ENCODE assay signal across 9 cellular contexts in the genomic region with DNA sequence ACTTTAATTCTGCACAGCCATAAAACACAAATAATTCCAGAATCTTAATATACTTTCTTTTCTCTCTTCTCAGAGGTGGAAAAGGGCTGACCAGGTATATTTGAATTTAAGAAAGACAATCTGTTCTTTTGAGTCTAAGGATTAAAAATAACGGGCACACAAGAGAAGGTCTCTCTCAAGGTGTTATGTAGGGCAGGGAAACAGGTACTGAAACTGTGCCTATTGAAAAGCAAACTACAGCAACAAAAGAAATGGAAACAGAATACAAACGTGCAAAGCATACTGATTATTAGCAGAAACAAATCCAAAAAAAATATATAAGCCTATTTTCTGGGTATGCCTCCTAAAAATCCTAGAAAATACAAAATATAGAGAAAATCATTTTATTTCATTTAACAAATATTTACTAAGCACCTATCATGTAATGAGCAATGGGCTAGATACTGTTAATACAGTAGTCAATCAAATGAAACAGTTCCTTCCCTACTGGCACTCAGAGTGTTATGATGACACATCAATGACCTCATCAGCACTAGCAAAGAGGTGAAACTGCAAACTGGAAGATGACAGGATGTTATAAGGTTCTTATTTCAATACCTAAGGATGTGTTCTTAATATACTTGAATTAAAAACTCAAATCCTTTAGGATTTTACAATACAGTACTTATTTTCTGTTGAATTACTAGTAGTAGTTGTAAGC.
DNase-seq lines count a peak whose midpoint lies in the region; ATAC-seq and TF ChIP-seq lines count a peak whose summit lies in the region.
"Had no signal": no experiment of that assay in that cellular context is flagged by ENCODE, and none has a peak within 500 bp of the region (broad histone marks: within the 10 kb centered on the region; RNA-seq: fewer than 3 reads in every experiment).

No MANE protein-coding gene starts in this region.

- ATAC-seq in Panc1 = no peak
- no peak for ATAC-seq in GM19455 (IDR thresholded peaks at IDR 0.05; ENCODE audit: unreplicated experiment)
- ATAC-seq in WTC11 = no peak

- H3K36me3 Mint-ChIP-seq in WTC11 = no peaks in the 10 kb centered on the region

- H3K27ac ChIP-seq in GM23248 (no peak overlapping the region), Panc1 (ENCODE audit: low read length) (no peak overlapping the region), esophagus muscularis mucosa (replicated peaks in 1 of 4) (no peak overlapping the region)
- H3K27ac ChIP-seq: SJSA1 had no signal

- H3K9me2 ChIP-seq in GM23248 (ENCODE audit: insufficient read depth) = no peaks in the 10 kb centered on the region

- intact Hi-C loops in Panc1 (cut with micrococcal nuclease; ENCODE audit: unreplicated experiment) = no loop called here
- intact Hi-C loops in esophagus muscularis mucosa (cut with DNase I) = no loop called here

- H3K9ac ChIP-seq in GM23248 = no peak overlapping the region

- H3K36me3 ChIP-seq in GM23248 (ENCODE audit: low read depth) (no peaks in the 10 kb centered on the region), Panc1 (ENCODE audit: control insufficient read depth, insufficient read depth, low read length) (no peaks in the 10 kb centered on the region), esophagus muscularis mucosa (no peaks in the 10 kb centered on the region)
- H3K36me3 ChIP-seq: SJSA1 had no signal

- TF ChIP-seq CTCF in Panc1 (IDR thresholded peaks at IDR 0.05) (no peak), esophagus muscularis mucosa (IDR thresholded peaks at IDR 0.05) (no peak), WTC11 (IDR thresholded peaks at IDR 0.05) (no peak)

- POLR2A ChIA-PET in Panc1 (lab: Charles Lee) = no interaction called here
- POLR2A ChIA-PET in WTC11 (lab: Charles Lee) = no interaction called here

- H4K20me1 ChIP-seq in GM23248 (ENCODE audit: insufficient read depth) = no peaks in the 10 kb centered on the region

- H3K4me3 ChIP-seq in GM23248 (no peak overlapping the region), Panc1 (ENCODE audit: low read depth in 2 of 2, low read length in 2 of 2) (no peak overlapping the region), esophagus muscularis mucosa (no peak overlapping the region)
- H3K4me3 ChIP-seq: SJSA1 had no signal

- H3K27ac Mint-ChIP-seq in WTC11 = no peak overlapping the region

- DNase-seq in DMS53 treated with DMSO at 0.1 percent for 48 hours (lab: John Stamatoyannopoulos, UW; ENCODE audit: unreplicated experiment) (peak; percentile 25), GM23248 (peak; percentile 69), Panc1 (ENCODE audit: low read depth, low spot score) (peak; percentile 41), fibroblast of the conjunctiva (ENCODE audit: low read depth) (peak; percentile 22), esophagus muscularis mucosa (ENCODE audit: extremely low spot score) (no peak), WTC11 (ENCODE audit: low spot score) (no peak), D341Med (ENCODE audit: low spot score) (no peak)

- WGBS in GM23248 (ENCODE audit: low coverage in 1 of 2, low lambda C conversion rate in 2 of 2, missing lambda C conversion rate in 2 of 2), 2 experiments = 78 to 83% methylated on average over 2 of the region's 2 CpGs
- 86% methylated on average over 2 of the region's 2 CpGs for WGBS in esophagus muscularis mucosa

- in situ Hi-C loops in GM23248 (cut with MboI) = no loop called here
- in situ Hi-C loops in Panc1 (cut with HindIII; ENCODE audit: low pct_unique_long_range_greater_than_20kb, low sequenced_read_pairs) = no loop called here

- no peaks in the 10 kb centered on the region for H3K9me3 Mint-ChIP-seq in WTC11

- no peak overlapping the region for H3K4me2 ChIP-seq in GM23248 (ENCODE audit: unreplicated experiment)

- H3K9me3 ChIP-seq in GM23248 (ENCODE audit: low read depth) (no peaks in the 10 kb centered on the region), Panc1 (ENCODE audit: control insufficient read depth, insufficient read depth, low read depth, low read length) (no peaks in the 10 kb centered on the region), esophagus muscularis mucosa (no peaks in the 10 kb centered on the region)
- H3K9me3 ChIP-seq: SJSA1 had no signal

- H3K27me3 ChIP-seq in GM23248 (replicated peaks; ENCODE audit: insufficient read depth) = no peaks in the 10 kb centered on the region
- no peaks in the 10 kb centered on the region for H3K27me3 ChIP-seq in Panc1 (ENCODE audit: control insufficient read depth, insufficient read depth, low read length)
- H3K27me3 ChIP-seq in esophagus muscularis mucosa = no peaks in the 10 kb centered on the region
- H3K27me3 ChIP-seq: SJSA1 had no signal

- H3K4me1 Mint-ChIP-seq in WTC11 = peaks cover 18% of the 10 kb centered on the region

- H3K4me3 Mint-ChIP-seq in WTC11 = no peak overlapping the region

- no peaks in the 10 kb centered on the region for H3K79me2 ChIP-seq in GM23248 (ENCODE audit: insufficient read depth)

- no peak for TF ChIP-seq POLR2A in esophagus muscularis mucosa (IDR thresholded peaks at IDR 0.05; ENCODE audit: low read depth)

- peaks cover 6% of the 10 kb centered on the region for H3K4me1 ChIP-seq in GM23248 (ENCODE audit: insufficient read depth)
- H3K4me1 ChIP-seq in Panc1 (ENCODE audit: control insufficient read depth, insufficient read depth, low read length) = no peaks in the 10 kb centered on the region
- H3K4me1 ChIP-seq in esophagus muscularis mucosa = peaks cover 0 to 7% (median 2%) of the 10 kb centered on the region in 4 donors
- H3K4me1 ChIP-seq: SJSA1 had no signal

- peaks cover 7% of the 10 kb centered on the region; the same call in 1 of the 2 replicates for H3F3A ChIP-seq in GM23248 (ENCODE audit: insufficient read depth)

- no peaks in the 10 kb centered on the region for H3K27me3 Mint-ChIP-seq in WTC11 (ENCODE audit: low read depth)

- BruUV-seq in Panc1 (replicated peaks; lab: Mats Ljungman, UMichigan) = no TSS peak

- CTCF ChIA-PET in Panc1 (lab: Charles Lee) (no interaction called here), WTC11 (lab: Charles Lee) (no interaction called here)

- no peak for TF ChIP-seq EP300 in esophagus muscularis mucosa (IDR thresholded peaks at IDR 0.05)

- no peak overlapping the region for H2AFZ ChIP-seq in GM23248

TF ChIP-seq in WTC11, 78 proteins besides CTCF, POLR2A, EP300 and RAD21:
- TF ChIP-seq, protein P1, sequence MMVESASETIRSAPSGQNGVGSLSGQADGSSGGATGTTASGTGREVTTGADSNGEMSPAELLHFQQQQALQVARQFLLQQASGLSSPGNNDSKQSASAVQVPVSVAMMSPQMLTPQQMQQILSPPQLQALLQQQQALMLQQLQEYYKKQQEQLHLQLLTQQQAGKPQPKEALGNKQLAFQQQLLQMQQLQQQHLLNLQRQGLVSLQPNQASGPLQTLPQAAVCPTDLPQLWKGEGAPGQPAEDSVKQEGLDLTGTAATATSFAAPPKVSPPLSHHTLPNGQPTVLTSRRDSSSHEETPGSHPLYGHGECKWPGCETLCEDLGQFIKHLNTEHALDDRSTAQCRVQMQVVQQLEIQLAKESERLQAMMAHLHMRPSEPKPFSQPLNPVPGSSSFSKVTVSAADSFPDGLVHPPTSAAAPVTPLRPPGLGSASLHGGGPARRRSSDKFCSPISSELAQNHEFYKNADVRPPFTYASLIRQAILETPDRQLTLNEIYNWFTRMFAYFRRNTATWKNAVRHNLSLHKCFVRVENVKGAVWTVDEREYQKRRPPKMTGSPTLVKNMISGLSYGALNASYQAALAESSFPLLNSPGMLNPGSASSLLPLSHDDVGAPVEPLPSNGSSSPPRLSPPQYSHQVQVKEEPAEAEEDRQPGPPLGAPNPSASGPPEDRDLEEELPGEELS (CRISPR knock-in tag; IDR thresholded peaks at IDR 0.05) = no peak
- no peak for TF ChIP-seq E2F5 (CRISPR knock-in tag; IDR thresholded peaks at IDR 0.05)
- TF ChIP-seq, protein P2, sequence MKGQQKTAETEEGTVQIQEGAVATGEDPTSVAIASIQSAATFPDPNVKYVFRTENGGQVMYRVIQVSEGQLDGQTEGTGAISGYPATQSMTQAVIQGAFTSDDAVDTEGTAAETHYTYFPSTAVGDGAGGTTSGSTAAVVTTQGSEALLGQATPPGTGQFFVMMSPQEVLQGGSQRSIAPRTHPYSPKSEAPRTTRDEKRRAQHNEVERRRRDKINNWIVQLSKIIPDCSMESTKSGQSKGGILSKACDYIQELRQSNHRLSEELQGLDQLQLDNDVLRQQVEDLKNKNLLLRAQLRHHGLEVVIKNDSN (CRISPR knock-in tag; IDR thresholded peaks at IDR 0.05) = no peak
- TF ChIP-seq, protein P3, sequence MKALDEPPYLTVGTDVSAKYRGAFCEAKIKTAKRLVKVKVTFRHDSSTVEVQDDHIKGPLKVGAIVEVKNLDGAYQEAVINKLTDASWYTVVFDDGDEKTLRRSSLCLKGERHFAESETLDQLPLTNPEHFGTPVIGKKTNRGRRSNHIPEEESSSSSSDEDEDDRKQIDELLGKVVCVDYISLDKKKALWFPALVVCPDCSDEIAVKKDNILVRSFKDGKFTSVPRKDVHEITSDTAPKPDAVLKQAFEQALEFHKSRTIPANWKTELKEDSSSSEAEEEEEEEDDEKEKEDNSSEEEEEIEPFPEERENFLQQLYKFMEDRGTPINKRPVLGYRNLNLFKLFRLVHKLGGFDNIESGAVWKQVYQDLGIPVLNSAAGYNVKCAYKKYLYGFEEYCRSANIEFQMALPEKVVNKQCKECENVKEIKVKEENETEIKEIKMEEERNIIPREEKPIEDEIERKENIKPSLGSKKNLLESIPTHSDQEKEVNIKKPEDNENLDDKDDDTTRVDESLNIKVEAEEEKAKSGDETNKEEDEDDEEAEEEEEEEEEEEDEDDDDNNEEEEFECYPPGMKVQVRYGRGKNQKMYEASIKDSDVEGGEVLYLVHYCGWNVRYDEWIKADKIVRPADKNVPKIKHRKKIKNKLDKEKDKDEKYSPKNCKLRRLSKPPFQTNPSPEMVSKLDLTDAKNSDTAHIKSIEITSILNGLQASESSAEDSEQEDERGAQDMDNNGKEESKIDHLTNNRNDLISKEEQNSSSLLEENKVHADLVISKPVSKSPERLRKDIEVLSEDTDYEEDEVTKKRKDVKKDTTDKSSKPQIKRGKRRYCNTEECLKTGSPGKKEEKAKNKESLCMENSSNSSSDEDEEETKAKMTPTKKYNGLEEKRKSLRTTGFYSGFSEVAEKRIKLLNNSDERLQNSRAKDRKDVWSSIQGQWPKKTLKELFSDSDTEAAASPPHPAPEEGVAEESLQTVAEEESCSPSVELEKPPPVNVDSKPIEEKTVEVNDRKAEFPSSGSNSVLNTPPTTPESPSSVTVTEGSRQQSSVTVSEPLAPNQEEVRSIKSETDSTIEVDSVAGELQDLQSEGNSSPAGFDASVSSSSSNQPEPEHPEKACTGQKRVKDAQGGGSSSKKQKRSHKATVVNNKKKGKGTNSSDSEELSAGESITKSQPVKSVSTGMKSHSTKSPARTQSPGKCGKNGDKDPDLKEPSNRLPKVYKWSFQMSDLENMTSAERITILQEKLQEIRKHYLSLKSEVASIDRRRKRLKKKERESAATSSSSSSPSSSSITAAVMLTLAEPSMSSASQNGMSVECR (CRISPR knock-in tag; IDR thresholded peaks at IDR 0.05; ENCODE audit: borderline replicate concordance) = no peak
TF ChIP-seq in WTC11: peak in this region for 0.

Comparison
In these comparisons a context has a peak if more than half of its experiments do, and no peak if none do; other contexts are left out.
1. DNase-seq: peak in DMS53 treated with DMSO at 0.1 percent for 48 hours (single experiment), GM23248 (single experiment), Panc1 (single experiment) and fibroblast of the conjunctiva (single experiment); none in esophagus muscularis mucosa (single experiment), WTC11 (single experiment) and D341Med (single experiment).